Comparison of ENCODE assay signal across 3 cellular contexts in the genomic region with DNA sequence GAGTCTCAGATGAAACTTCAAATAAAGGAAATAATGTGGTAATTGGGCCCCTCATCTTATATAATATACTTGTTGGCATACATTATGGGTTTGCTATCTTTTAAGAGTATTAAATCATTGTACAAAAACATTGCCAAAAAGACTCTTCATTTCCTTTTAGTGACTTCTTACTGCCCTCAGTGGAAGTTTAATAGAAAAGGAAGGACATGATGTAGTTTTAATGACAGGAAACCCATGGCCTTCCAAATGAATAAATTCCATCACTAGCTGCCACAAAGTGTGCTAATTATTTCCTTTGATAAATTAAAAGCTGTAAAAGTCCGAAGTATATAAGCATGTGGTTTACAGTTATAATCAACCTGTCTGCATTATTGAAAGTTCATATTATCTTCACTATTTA.
"Had no signal": no experiment of that assay in that cellular context is flagged by ENCODE, and none has a peak within 500 bp of the region (broad histone marks: within the 10 kb centered on the region; RNA-seq: fewer than 3 reads in every experiment).

No MANE protein-coding gene starts in this region.

- DNase-seq: GDM1, GF-D8 had no signal

- ATAC-seq: GM12878 had no signal

- H3K4me3 ChIP-seq: GM12878 had no signal
